In genomic region chr1:150363426-150364230, GRCh38 we compare ENCODE assay signal across 8 cellular contexts. TPM values are rescaled to one million over a fixed set of nuclear protein-coding genes. Genes with fewer than 3 reads are reported as not detected.
DNase-seq lines count a peak whose midpoint lies in the region; ATAC-seq and TF ChIP-seq lines count a peak whose summit lies in the region.

RPRD2 (plus strand) TSS chr1:150364147; CDS start chr1:150364715, 568 bp downstream.

- peak within 1 kb of the TSS; percentile 74 to 99 (median 98) for H3K27ac ChIP-seq in spleen

- no peaks in the 10 kb centered on the region for H3K27me3 ChIP-seq in spleen (replicated peaks in 1 of 7)

- 1% methylated on average over 36 of the region's 36 CpGs for WGBS in spleen, 5 donors

- peak within 1 kb of the TSS; percentile 61 for H3K4me3 ChIP-seq in AG09309 (ENCODE audit: control insufficient read depth, low read depth, low read length)
- peak within 1 kb of the TSS; percentile 46 to 97 (median 72) for H3K4me3 ChIP-seq in spleen

- H3K36me3 ChIP-seq in spleen: no peaks in the 10 kb centered on the region

- peak; percentile 96 for DNase-seq in AG09309 (ENCODE audit: low read depth)
- DNase-seq in NCI-H345 treated with DMSO at 0.1 percent for 48 hours (lab: John Stamatoyannopoulos, UW; ENCODE audit: unreplicated experiment): peak; percentile 100
- peak; percentile 94 to 97 (median 96) for DNase-seq in activated CD4-positive, CD25-positive, alpha-beta regulatory T cell (lab: John Stamatoyannopoulos, UW)
- peak; percentile 99 for DNase-seq in central memory CD4-positive, alpha-beta T cell
- DNase-seq in inferior parietal cortex (ENCODE audit: extremely low spot score): peak; percentile 99
- peak; percentile 99 for DNase-seq in spleen

- no peaks in the 10 kb centered on the region for H3K9me3 ChIP-seq in spleen

- H3K4me1 ChIP-seq in spleen: peaks cover 10 to 47% (median 29%) of the 10 kb centered on the region in 6 donors

- TF ChIP-seq CTCF in AG09309 (IDR thresholded peaks at IDR 0.05; ENCODE audit: control insufficient read depth, insufficient read depth, low read depth, low read length, missing control alignments) (no peak), spleen (IDR thresholded peaks at IDR 0.05 in 8 of 11, conservative IDR thresholded peaks at IDR 0.05 in 3 of 11) (no peak)

- intact Hi-C loops in spleen (cut with DNase I; ENCODE audit: low total_unique reads): loop anchor here (10.0 kb wide), 1 partner anchor 111 kb away; no protein-coding TSS in a partner anchor

- ATAC-seq in GM19023 (IDR thresholded peaks at IDR 0.05; ENCODE audit: unreplicated experiment) (peak; percentile 88), HG03280 (IDR thresholded peaks at IDR 0.05; ENCODE audit: unreplicated experiment) (peak; percentile 73)

- peak in 1 of 3 donors; percentile 76 for TF ChIP-seq POLR2A in spleen (IDR thresholded peaks at IDR 0.05)

RNA-seq across cellular contexts. Expression of gene RPRD2, which starts in this region (rescaled TPM):
- 10 to 100 TPM; 23.8 to 42.4 (median 32.8) TPM for total RNA-seq in spleen
- polyA plus RNA-seq in spleen: 1 to 10 TPM; 3.8 to 7.4 (median 4.3) TPM

Comparison
In these comparisons a context has a peak if more than half of its experiments do, and no peak if none do; other contexts are left out.
1. Peak in every context shown above with its lines: DNase-seq, ATAC-seq, H3K4me3 ChIP-seq and H3K27ac ChIP-seq.